14 cellular contexts compared by ENCODE assay signal in genomic region chr3:65936908-65937638, GRCh38.
DNase-seq lines count a peak whose midpoint lies in the region; ATAC-seq and TF ChIP-seq lines count a peak whose summit lies in the region.
"Had no signal": no experiment of that assay in that cellular context is flagged by ENCODE, and none has a peak within 500 bp of the region (broad histone marks: within the 10 kb centered on the region; RNA-seq: fewer than 3 reads in every experiment).

No MANE protein-coding gene starts in this region.

- H3K27ac ChIP-seq in HEK293 (ENCODE audit: extremely low read depth, low read depth, low read length) (no peak overlapping the region), esophagus squamous epithelium (peak overlapping the region in 3 of 4 donors; percentile 25 to 74 (median 38))
- H3K27ac ChIP-seq: SJSA1, WERI-Rb-1 had no signal

- H3K27me3 Mint-ChIP-seq in progenitor cell of endocrine pancreas = no peaks in the 10 kb centered on the region

- DNase-seq in NOMO-1 (lab: John Stamatoyannopoulos, UW; ENCODE audit: unreplicated experiment in 2 of 2) = peak; percentile 62 to 66
- no peak for DNase-seq in esophagus squamous epithelium (lab: John Stamatoyannopoulos, UW)
- DNase-seq in progenitor cell of endocrine pancreas (ENCODE audit: low spot score, unreplicated experiment) = no peak
- no peak for DNase-seq in GM10266 (ENCODE audit: extremely low spot score)
- DNase-seq in HAP-1 (ENCODE audit: low spot score in 2 of 2) = no peak
- DNase-seq: activated T-cell treated with anti-CD3 and anti-CD28 coated beads, Interleukin-2, amount 50 U/mL, for 48 hours; CD8-positive, alpha-beta memory T cell; hippocampal formation; NCI-H69; stimulated activated CD4-positive, alpha-beta T cell treated with anti-CD3 and anti-CD28 coated beads, Interleukin-4, amount 100 ng/mL, for 4 hours; WERI-Rb-1 had no signal

- no peak overlapping the region for H3K4me3 ChIP-seq in HEK293 (ENCODE audit: low read depth, low read length)
- no peak overlapping the region for H3K4me3 ChIP-seq in esophagus squamous epithelium
- no peak overlapping the region for H3K4me3 ChIP-seq in HAP-1
- H3K4me3 ChIP-seq: SJSA1 had no signal

- no peak for TF ChIP-seq POLR2A in esophagus squamous epithelium (IDR thresholded peaks at IDR 0.05)

- H3K36me3 Mint-ChIP-seq in progenitor cell of endocrine pancreas (ENCODE audit: insufficient read depth) = peaks cover 16% of the 10 kb centered on the region
- H3K36me3 Mint-ChIP-seq: CD8-positive, alpha-beta memory T cell had no signal

- POLR2A ChIA-PET in HEK293 (lab: Yijun Ruan, JAX) = no interaction called here

- H3K27me3 ChIP-seq in esophagus squamous epithelium (no peaks in the 10 kb centered on the region), HAP-1 (ENCODE audit: low read depth) (no peaks in the 10 kb centered on the region)
- H3K27me3 ChIP-seq: SJSA1 had no signal

- TF ChIP-seq CTCF in HEK293 (tag by site-specific recombination; IDR thresholded peaks at IDR 0.05) = no peak
- TF ChIP-seq CTCF in esophagus squamous epithelium (IDR thresholded peaks at IDR 0.05) = no peak
- TF ChIP-seq CTCF in progenitor cell of endocrine pancreas (IDR thresholded peaks at IDR 0.05; ENCODE audit: unreplicated experiment) = no peak
- TF ChIP-seq CTCF in GM10266 (IDR thresholded peaks at IDR 0.05; ENCODE audit: control insufficient read depth, insufficient read depth, low read depth, missing control alignments) = no peak

- in situ Hi-C loops in HAP-1 (cut with MboI; ENCODE audit: low sequenced_read_pairs) = no loop called here

- 50 to 53% methylated on average over 3 to 5 of the region's 5 CpGs for WGBS in esophagus squamous epithelium, 2 donors

- peaks cover 13% of the 10 kb centered on the region for H3K9me3 Mint-ChIP-seq in progenitor cell of endocrine pancreas (ENCODE audit: low read depth)

- H3K27ac Mint-ChIP-seq in progenitor cell of endocrine pancreas = peak overlapping the region; percentile 94
- H3K27ac Mint-ChIP-seq: CD8-positive, alpha-beta memory T cell had no signal

- H3K36me3 ChIP-seq in HEK293 (ENCODE audit: control insufficient read depth in 2 of 2, insufficient read depth in 1 of 2, low read length in 2 of 2) (no peaks in the 10 kb centered on the region), esophagus squamous epithelium (no peaks in the 10 kb centered on the region), HAP-1 (replicated peaks) (no peaks in the 10 kb centered on the region)
- H3K36me3 ChIP-seq: SJSA1, WERI-Rb-1 had no signal

- intact Hi-C loops in esophagus squamous epithelium (cut with DNase I) = no loop called here

- no peaks in the 10 kb centered on the region; the same call in 1 of the 2 replicates for H3K9me3 ChIP-seq in HEK293 (ENCODE audit: control insufficient read depth, insufficient read depth, low read depth, low read length)
- no peaks in the 10 kb centered on the region for H3K9me3 ChIP-seq in esophagus squamous epithelium
- no peaks in the 10 kb centered on the region for H3K9me3 ChIP-seq in HAP-1
- H3K9me3 ChIP-seq: SJSA1 had no signal

- ATAC-seq in HG03520 (IDR thresholded peaks at IDR 0.05; ENCODE audit: unreplicated experiment) = no peak

- H3K4me3 Mint-ChIP-seq in progenitor cell of endocrine pancreas (ENCODE audit: low read depth) = no peak overlapping the region
- H3K4me3 Mint-ChIP-seq: CD8-positive, alpha-beta memory T cell had no signal

- H3K4me1 ChIP-seq in HEK293 (ENCODE audit: control insufficient read depth, insufficient read depth, low read length) (no peaks in the 10 kb centered on the region), esophagus squamous epithelium (peaks cover 0 to 32% (median 0%) of the 10 kb centered on the region in 3 donors), HAP-1 (no peaks in the 10 kb centered on the region)
- H3K4me1 ChIP-seq: SJSA1 had no signal

- peaks cover 51% of the 10 kb centered on the region for H3K4me1 Mint-ChIP-seq in progenitor cell of endocrine pancreas (ENCODE audit: low read depth)
- H3K4me1 Mint-ChIP-seq: CD8-positive, alpha-beta memory T cell had no signal

- CTCF ChIA-PET in HEK293 (lab: Yijun Ruan, JAX) = interaction anchor here (0.7 kb wide), 1 partner anchor 10 kb away, joined by 3 read pairs; no protein-coding TSS in a partner anchor

TF ChIP-seq in HEK293, 187 proteins besides CTCF, POLR2A, EP300 and RAD21:
- TF ChIP-seq SETDB1 (IDR thresholded peaks at IDR 0.05; ENCODE audit: insufficient read length, low read length) = no peak
- no peak for TF ChIP-seq ZBTB8A (tag by site-specific recombination; IDR thresholded peaks at IDR 0.05)
- TF ChIP-seq ZIC2 (tag by site-specific recombination; IDR thresholded peaks at IDR 0.05) = peak; percentile 96
- TF ChIP-seq, protein P1, sequence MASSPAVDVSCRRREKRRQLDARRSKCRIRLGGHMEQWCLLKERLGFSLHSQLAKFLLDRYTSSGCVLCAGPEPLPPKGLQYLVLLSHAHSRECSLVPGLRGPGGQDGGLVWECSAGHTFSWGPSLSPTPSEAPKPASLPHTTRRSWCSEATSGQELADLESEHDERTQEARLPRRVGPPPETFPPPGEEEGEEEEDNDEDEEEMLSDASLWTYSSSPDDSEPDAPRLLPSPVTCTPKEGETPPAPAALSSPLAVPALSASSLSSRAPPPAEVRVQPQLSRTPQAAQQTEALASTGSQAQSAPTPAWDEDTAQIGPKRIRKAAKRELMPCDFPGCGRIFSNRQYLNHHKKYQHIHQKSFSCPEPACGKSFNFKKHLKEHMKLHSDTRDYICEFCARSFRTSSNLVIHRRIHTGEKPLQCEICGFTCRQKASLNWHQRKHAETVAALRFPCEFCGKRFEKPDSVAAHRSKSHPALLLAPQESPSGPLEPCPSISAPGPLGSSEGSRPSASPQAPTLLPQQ (tag by site-specific recombination; IDR thresholded peaks at IDR 0.05) = no peak

Comparison
In these comparisons a context has a peak if more than half of its experiments do, and no peak if none do; other contexts are left out.
1. DNase-seq: peak in NOMO-1 (2 of 2); none in esophagus squamous epithelium (single experiment), progenitor cell of endocrine pancreas (single experiment), GM10266 (single experiment) and HAP-1 (0 of 2).